ENCODE assay signal across 13 cellular contexts in genomic region chr1:82795503-82796149, GRCh38.
A peak's percentile ranks its signal among the peaks of the same experiment; 100 is the strongest.
DNase-seq lines count a peak whose midpoint lies in the region; ATAC-seq and TF ChIP-seq lines count a peak whose summit lies in the region.
"Had no signal": no experiment of that assay in that cellular context is flagged by ENCODE, and none has a peak within 500 bp of the region (broad histone marks: within the 10 kb centered on the region; RNA-seq: fewer than 3 reads in every experiment).

No MANE protein-coding gene starts in this region.

- peak; percentile 92 for ATAC-seq in GM18868 (IDR thresholded peaks at IDR 0.05; ENCODE audit: unreplicated experiment)
- peak; percentile 36 for ATAC-seq in HG03175 (IDR thresholded peaks at IDR 0.05; ENCODE audit: unreplicated experiment)

- DNase-seq in SKM-1 treated with dmso at 0.1 percent for 144 hours (lab: John Stamatoyannopoulos, UW; ENCODE audit: unreplicated experiment) (peak; percentile 61), retinal pigment epithelial cell (ENCODE audit: low read depth) (no peak), cerebellar cortex (ENCODE audit: low spot score) (no peak), SIG-M5 (lab: John Stamatoyannopoulos, UW) (no peak), WERI-Rb-1 (no peak)
- DNase-seq: activated CD4-positive, alpha-beta T cell treated with anti-CD3 and anti-CD28 coated beads, Interleukin-2, amount 50 U/mL, for 1 hour; activated gamma-delta T cell; H7; hippocampal formation had no signal

- no peaks in the 10 kb centered on the region for H3K27me3 ChIP-seq in WERI-Rb-1 (ENCODE audit: insufficient read depth, low read depth, severe bottlenecking)

- H3K27ac ChIP-seq in WERI-Rb-1 = no peak overlapping the region
- H3K27ac ChIP-seq: KMS-11 had no signal

- TF ChIP-seq CTCF in retinal pigment epithelial cell (conservative IDR thresholded peaks at IDR 0.05; ENCODE audit: low read depth, low read length) (peak; percentile 3), WERI-Rb-1 (IDR thresholded peaks at IDR 0.05; ENCODE audit: low read depth, low read length) (no peak)

- peaks cover 3% of the 10 kb centered on the region for H3K9me3 ChIP-seq in WERI-Rb-1 (ENCODE audit: severe bottlenecking)

- no peak overlapping the region for H3K4me3 ChIP-seq in retinal pigment epithelial cell (ENCODE audit: low read length)
- H3K4me3 ChIP-seq in WERI-Rb-1 (ENCODE audit: low read depth, low read length) = no peak overlapping the region
- H3K4me3 ChIP-seq: lung had no signal

- H3K36me3 ChIP-seq in WERI-Rb-1 = no peaks in the 10 kb centered on the region
